17 cellular contexts compared by ENCODE assay signal in genomic region chr17:79332011-79332410, GRCh38.
DNase-seq lines count a peak whose midpoint lies in the region; ATAC-seq, FAIRE-seq and TF ChIP-seq lines count a peak whose summit lies in the region.
"Had no signal": no experiment of that assay in that cellular context is flagged by ENCODE, and none has a peak within 500 bp of the region (broad histone marks: within the 10 kb centered on the region; RNA-seq: fewer than 3 reads in every experiment).

No MANE protein-coding gene starts in this region.

- H3K36me3 Mint-ChIP-seq in stimulated activated memory B cell treated with anti-CD40 and anti-IgM and Interleukin-4, amounts not matched to agents 10 μg/mL and 1 μg/mL and 100 μg/mL, for 72 hours = no peaks in the 10 kb centered on the region

- TF ChIP-seq EP300 in H1 (IDR thresholded peaks at IDR 0.05; ENCODE audit: borderline replicate concordance in 1 of 2, low read depth in 2 of 2, low read length in 2 of 2) = no peak

- peaks cover 43% of the 10 kb centered on the region for H3K4me1 Mint-ChIP-seq in stimulated activated memory B cell treated with anti-CD40 and anti-IgM and Interleukin-4, amounts not matched to agents 10 μg/mL and 1 μg/mL and 100 μg/mL, for 72 hours

- no peaks in the 10 kb centered on the region; the same call in 1 of the 2 replicates for H3K23me2 ChIP-seq in H1 (ENCODE audit: low read depth, low read length)

- TF ChIP-seq POLR2A in H1 (IDR thresholded peaks at IDR 0.05; ENCODE audit: control extremely low read depth in 1 of 2, low read depth in 2 of 2, low read length in 2 of 2) = no peak

- no peaks in the 10 kb centered on the region for H3K79me2 ChIP-seq in H1 (ENCODE audit: control insufficient read depth in 1 of 2, insufficient read depth in 2 of 2, low read length in 2 of 2)

- H4K20me1 ChIP-seq in H1 (replicated peaks in 1 of 2; ENCODE audit: control insufficient read depth in 1 of 2, insufficient read depth in 2 of 2, low read length in 2 of 2) = no peaks in the 10 kb centered on the region

- no peaks in the 10 kb centered on the region; a peak in 1 of 7 replicates for H3K27me3 ChIP-seq in H1 (replicated peaks in 1 of 4; ENCODE audit: control insufficient read depth in 3 of 4, extremely low read depth in 1 of 4, insufficient read depth in 3 of 4, low read length in 3 of 4)

- H3K4ac ChIP-seq in H1 (replicated peaks; ENCODE audit: insufficient read length, low read depth, low read length) = no peak overlapping the region

- no peak for TF ChIP-seq RAD21 in H1 (IDR thresholded peaks at IDR 0.05 in 1 of 2, conservative IDR thresholded peaks at IDR 0.05 in 1 of 2; ENCODE audit: low read depth in 2 of 2, low read length in 2 of 2)

- H4K8ac ChIP-seq in H1 (ENCODE audit: extremely low read depth, insufficient read depth, low read length) = no peak overlapping the region

- peaks cover 72% of the 10 kb centered on the region for H3K27me3 Mint-ChIP-seq in stimulated activated memory B cell treated with anti-CD40 and anti-IgM and Interleukin-4, amounts not matched to agents 10 μg/mL and 1 μg/mL and 100 μg/mL, for 72 hours

- no peaks in the 10 kb centered on the region for H3K36me3 ChIP-seq in H1 (ENCODE audit: control insufficient read depth in 2 of 4, insufficient read depth in 4 of 4, low read length in 3 of 4)

- H3K27ac Mint-ChIP-seq in stimulated activated memory B cell treated with anti-CD40 and anti-IgM and Interleukin-4, amounts not matched to agents 10 μg/mL and 1 μg/mL and 100 μg/mL, for 72 hours = peak overlapping the region; percentile 38
- H3K27ac Mint-ChIP-seq: T-helper 17 cell had no signal

- no peak for FAIRE-seq in H1 (lab: Jason Lieb, UNC)
- FAIRE-seq: A549 had no signal

- H3K9ac ChIP-seq in H1 (replicated peaks in 1 of 4; ENCODE audit: extremely low read depth in 1 of 4, low read depth in 3 of 4, low read length in 3 of 4) = no peak overlapping the region

- WGBS in H1 (ENCODE audit: extremely low coverage in 1 of 2, insufficient coverage in 1 of 2, insufficient read length in 1 of 2, insufficient replicate concordance in 2 of 2, low coverage in 1 of 2, low lambda C conversion rate in 2 of 2, missing lambda C conversion rate in 1 of 2), 2 experiments = 69% methylated on average over 6 of the region's 7 CpGs; no CpG with 5 or more reads in 1 of the 2 experiments

- no peak overlapping the region for H4K5ac ChIP-seq in H1 (ENCODE audit: insufficient read length, low read depth, low read length)

- H3K23ac ChIP-seq in H1 (ENCODE audit: insufficient read length) = no peak overlapping the region

- H3K4me3 Mint-ChIP-seq in stimulated activated memory B cell treated with anti-CD40 and anti-IgM and Interleukin-4, amounts not matched to agents 10 μg/mL and 1 μg/mL and 100 μg/mL, for 72 hours = no peak overlapping the region
- H3K4me3 Mint-ChIP-seq: T-helper 17 cell had no signal

- no peak overlapping the region for H3K27ac ChIP-seq in H1 (ENCODE audit: low read depth, low read length)
- H3K27ac ChIP-seq: A549 had no signal

- no peak overlapping the region for H3K4me3 ChIP-seq in H1 (ENCODE audit: extremely low read depth in 1 of 4, insufficient read depth in 2 of 4, low read depth in 3 of 4, low read length in 4 of 4)
- H3K4me3 ChIP-seq: A549 had no signal

- H3K9me3 ChIP-seq in H1 (ENCODE audit: insufficient read depth in 2 of 2, low read depth in 1 of 2, low read length in 1 of 2) = no peaks in the 10 kb centered on the region
- H3K9me3 ChIP-seq: A549 had no signal

- no peak overlapping the region for H3K14ac ChIP-seq in H1 (ENCODE audit: insufficient read length)

- 0 out of 2 replicates have a peak overlapping the region, but pooled peaks have one; percentile 39 for H2BK12ac ChIP-seq in H1 (ENCODE audit: low read depth, low read length)

- H3K4me1 ChIP-seq in H1 (replicated peaks in 1 of 4; ENCODE audit: control insufficient read depth in 3 of 4, insufficient read depth in 4 of 4, low read length in 3 of 4) = peaks cover 0 to 2% (median 0%) of the 10 kb centered on the region in 4 experiments; a peak in 1 of 7 replicates
- H3K4me1 ChIP-seq: A549 had no signal

- no peak for TF ChIP-seq CTCF in H1 (IDR thresholded peaks at IDR 0.05; ENCODE audit: control extremely low read depth in 1 of 3, insufficient read depth in 1 of 3, low read depth in 1 of 3, low read length in 3 of 3)

- ATAC-seq in stimulated activated memory B cell treated with anti-CD40 and anti-IgM and Interleukin-4, amounts not matched to agents 10 μg/mL and 1 μg/mL and 100 μg/mL, for 72 hours = no peak
- ATAC-seq: A549, T-helper 17 cell had no signal

- CTCF ChIA-PET in H1 (lab: Charles Lee; ENCODE audit: partially characterized antibody) = interaction anchor here (0.5 to 0.7 kb wide), 2 partner anchors 60 to 412 kb away, joined by 3 read pairs; no protein-coding TSS in a partner anchor

- H3K18ac ChIP-seq in H1 (ENCODE audit: extremely low read depth, low read length) = no peak overlapping the region

- H2BK5ac ChIP-seq in H1 (ENCODE audit: low read depth, low read length) = no peak overlapping the region

- H4K91ac ChIP-seq in H1 (replicated peaks; ENCODE audit: insufficient read length, low read length) = no peak overlapping the region

- H2AFZ ChIP-seq in H1 (ENCODE audit: low read length) = no peak overlapping the region

- no peak overlapping the region for H2BK120ac ChIP-seq in H1 (replicated peaks; ENCODE audit: low read depth, low read length)

- H2BK20ac ChIP-seq in H1 (ENCODE audit: low read length) = no peak overlapping the region

- DNase-seq in NCI-H82 (lab: John Stamatoyannopoulos, UW) = peak; percentile 30
- DNase-seq in NCI-H82 treated with DMSO at 0.1 percent for 48 hours (lab: John Stamatoyannopoulos, UW; ENCODE audit: unreplicated experiment) = no peak
- DNase-seq in NCI-H2171 treated with DMSO at 0.1 percent for 48 hours (lab: John Stamatoyannopoulos, UW) = peak; percentile 89
- no peak for DNase-seq in H1 (ENCODE audit: low read depth in 1 of 2, low spot score in 2 of 2)
- no peak for DNase-seq in stimulated activated CD4-positive, alpha-beta T cell treated with anti-CD3 and anti-CD28 coated beads, Interleukin-2, amount 100 ng/mL, for 24 hours
- DNase-seq in inferior parietal cortex (ENCODE audit: extremely low spot score) = no peak
- no peak for DNase-seq in cerebellar cortex (ENCODE audit: low spot score)
- DNase-seq: C1 segment of cervical spinal cord, IMR-90, Kasumi-1, NCI-H1436 treated with DMSO at 0.1 percent for 48 hours, NCI-H2029 treated with DMSO at 0.1 percent for 48 hours, NCI-H510A treated with DMSO at 0.1 percent for 48 hours, SHP77 treated with DMSO at 0.1 percent for 48 hours, T-helper 17 cell had no signal

- no peak overlapping the region for H2AK5ac ChIP-seq in H1 (ENCODE audit: low read depth, low read length)

- POLR2A ChIA-PET in H1 (lab: Charles Lee; ENCODE audit: partially characterized antibody) = no interaction called here

- no peaks in the 10 kb centered on the region for H3K9me3 Mint-ChIP-seq in stimulated activated memory B cell treated with anti-CD40 and anti-IgM and Interleukin-4, amounts not matched to agents 10 μg/mL and 1 μg/mL and 100 μg/mL, for 72 hours

- no peaks in the 10 kb centered on the region for H3K79me1 ChIP-seq in H1 (ENCODE audit: low read depth, low read length)

- no peak overlapping the region for H3K4me2 ChIP-seq in H1 (ENCODE audit: insufficient read depth in 1 of 2, low read depth in 2 of 2, low read length in 2 of 2)
- H3K4me2 ChIP-seq: A549 had no signal

- no peak overlapping the region for H2BK15ac ChIP-seq in H1 (ENCODE audit: low read length)

- no peak overlapping the region for H3K56ac ChIP-seq in H1 (replicated peaks; ENCODE audit: insufficient read length, low read depth, low read length)

TF ChIP-seq in H1, 55 proteins besides CTCF, POLR2A, EP300 and RAD21:
- no peak for TF ChIP-seq KDM4A (IDR thresholded peaks at IDR 0.05; ENCODE audit: low read depth, low read length, severe bottlenecking)
- no peak for TF ChIP-seq MAFK (IDR thresholded peaks at IDR 0.05; ENCODE audit: low read depth, low read length)
TF ChIP-seq in H1: peak in this region for 0.

Comparison
In these comparisons a context has a peak if more than half of its experiments do, and no peak if none do; other contexts are left out.
1. DNase-seq: peak in NCI-H82 (single experiment) and NCI-H2171 treated with DMSO at 0.1 percent for 48 hours (single experiment); none in NCI-H82 treated with DMSO at 0.1 percent for 48 hours (single experiment), H1 (0 of 2), stimulated activated CD4-positive, alpha-beta T cell treated with anti-CD3 and anti-CD28 coated beads, Interleukin-2, amount 100 ng/mL, for 24 hours (0 of 2), inferior parietal cortex (single experiment) and cerebellar cortex (single experiment).